17 cellular contexts compared by ENCODE assay signal in the genomic region with DNA sequence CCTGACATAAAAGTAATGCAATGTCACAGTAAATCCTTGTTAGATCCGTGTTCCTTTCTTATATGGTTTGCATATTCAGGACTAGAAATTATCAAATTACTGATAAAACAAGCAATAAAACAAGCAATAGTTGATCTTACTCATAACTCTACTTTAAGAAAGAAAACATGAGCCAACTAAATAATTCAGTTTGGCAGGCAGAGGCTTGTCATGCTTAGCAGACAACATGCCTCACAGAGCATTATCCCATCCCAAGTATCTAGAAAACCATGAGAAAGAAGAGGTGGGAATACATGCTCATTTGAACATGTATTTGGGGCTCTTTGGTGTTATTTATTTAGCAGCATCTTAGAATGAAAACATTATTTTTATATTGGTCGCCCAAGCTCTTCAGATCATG.
DNase-seq lines count a peak whose midpoint lies in the region; ATAC-seq, FAIRE-seq and TF ChIP-seq lines count a peak whose summit lies in the region.
"Had no signal": no experiment of that assay in that cellular context is flagged by ENCODE, and none has a peak within 500 bp of the region (broad histone marks: within the 10 kb centered on the region; RNA-seq: fewer than 3 reads in every experiment).

No MANE protein-coding gene starts in this region.

- H3K36me3 ChIP-seq in body of pancreas (replicated peaks in 1 of 2; ENCODE audit: insufficient read depth in 1 of 2, low read depth in 2 of 2): no peaks in the 10 kb centered on the region
- no peaks in the 10 kb centered on the region for H3K36me3 ChIP-seq in keratinocyte (ENCODE audit: control insufficient read depth in 2 of 2, extremely low read depth in 1 of 2, insufficient read depth in 2 of 2, low read length in 2 of 2)
- H3K36me3 ChIP-seq in subcutaneous abdominal adipose tissue (ENCODE audit: control insufficient read depth in 5 of 5, insufficient read depth in 5 of 5, low read length in 5 of 5): no peaks in the 10 kb centered on the region

- intact Hi-C loops in body of pancreas (cut with DNase I): no loop called here

- DNase-seq in NCI-H1105 treated with DMSO at 0.1 percent for 48 hours (lab: John Stamatoyannopoulos, UW) (peak; percentile 44), NCI-H1105 (lab: John Stamatoyannopoulos, UW) (no peak), body of pancreas (no peak), keratinocyte (ENCODE audit: low read depth, low spot score) (no peak), T-helper 17 cell (no peak)
- no peak for DNase-seq in activated CD4-positive, alpha-beta T cell treated with anti-CD3 and anti-CD28 coated beads, Interleukin-2, amount 50 U/mL, for 48 hours
- DNase-seq: CD8-positive, alpha-beta T cell; COR-L47; DND-41; GDM1; H7 had no signal

- 43 to 51% methylated on average over 2 of the region's 2 CpGs for WGBS in body of pancreas, 2 donors

- peak overlapping the region; percentile 41 for H3K4me2 ChIP-seq in keratinocyte (ENCODE audit: control insufficient read depth, extremely low read depth, insufficient read depth, low read depth, low read length)
- H3K4me2 ChIP-seq: GM23338 had no signal

- dilution Hi-C loops in keratinocyte (cut with MboI; ENCODE audit: extremely low pct_ligation_motif_present, low sequenced_read_pairs): no loop called here

- H3K4me3 ChIP-seq in body of pancreas (no peak overlapping the region), keratinocyte (ENCODE audit: control insufficient read depth in 2 of 3, extremely low read depth in 1 of 3, insufficient read depth in 2 of 3, low read depth in 1 of 3, low read length in 3 of 3) (no peak overlapping the region), subcutaneous abdominal adipose tissue (ENCODE audit: low read depth in 1 of 5, low read length in 5 of 5) (no peak overlapping the region)
- H3K4me3 ChIP-seq: GM23338 had no signal

- H3K4me1 Mint-ChIP-seq in T-helper 17 cell: no peaks in the 10 kb centered on the region
- H3K4me1 Mint-ChIP-seq: CD14-positive monocyte had no signal

- ATAC-seq in body of pancreas (no peak), T-helper 17 cell (no peak), HG03460 (IDR thresholded peaks at IDR 0.05; ENCODE audit: unreplicated experiment) (no peak)
- ATAC-seq: CD8-positive, alpha-beta T cell; GM23338 had no signal

- H3K27me3 ChIP-seq in body of pancreas: no peaks in the 10 kb centered on the region
- no peaks in the 10 kb centered on the region for H3K27me3 ChIP-seq in keratinocyte (ENCODE audit: control insufficient read depth, extremely low read depth, insufficient read depth, low read length)
- no peaks in the 10 kb centered on the region for H3K27me3 ChIP-seq in subcutaneous abdominal adipose tissue (ENCODE audit: control insufficient read depth in 5 of 5, insufficient read depth in 4 of 5, low read length in 5 of 5)

- H3K27me3 Mint-ChIP-seq in T-helper 17 cell: no peaks in the 10 kb centered on the region

- H3K9me3 ChIP-seq in body of pancreas (no peaks in the 10 kb centered on the region), keratinocyte (ENCODE audit: control insufficient read depth, low read depth, low read length) (no peaks in the 10 kb centered on the region), subcutaneous abdominal adipose tissue (ENCODE audit: control insufficient read depth in 5 of 5, low read length in 5 of 5) (no peaks in the 10 kb centered on the region), T-helper 17 cell (ENCODE audit: control insufficient read depth, low read length, poor library complexity, severe bottlenecking) (no peaks in the 10 kb centered on the region)

- peak; percentile 58 for FAIRE-seq in keratinocyte (lab: Jason Lieb, UNC)
- FAIRE-seq: GM12892 had no signal

- H3K9me1 ChIP-seq in keratinocyte (ENCODE audit: control insufficient read depth, extremely low read depth, insufficient read depth, low read length): no peaks in the 10 kb centered on the region

- H3K4me1 ChIP-seq in body of pancreas (peaks cover 44% of the 10 kb centered on the region), keratinocyte (ENCODE audit: control insufficient read depth, extremely low read depth, insufficient read depth, low read length) (peaks cover 37% of the 10 kb centered on the region), subcutaneous abdominal adipose tissue (ENCODE audit: control insufficient read depth in 5 of 5, insufficient read depth in 5 of 5, low read length in 5 of 5) (peaks cover 0 to 42% (median 12%) of the 10 kb centered on the region in 5 donors)

- no peak for TF ChIP-seq POLR2A in body of pancreas (IDR thresholded peaks at IDR 0.05)

- TF ChIP-seq CTCF in body of pancreas (IDR thresholded peaks at IDR 0.05): no peak
- no peak for TF ChIP-seq CTCF in keratinocyte (optimal IDR thresholded peaks at IDR 0.05 in 1 of 3, IDR thresholded peaks at IDR 0.05 in 1 of 3, conservative IDR thresholded peaks at IDR 0.05 in 1 of 3; ENCODE audit: extremely low read depth in 1 of 3, insufficient read depth in 2 of 3, low read length in 3 of 3)

- H3K4me3 Mint-ChIP-seq in T-helper 17 cell: no peak overlapping the region
- H3K4me3 Mint-ChIP-seq: CD14-positive monocyte; CD8-positive, alpha-beta T cell; GM23338 had no signal

- no peak overlapping the region for H3K27ac Mint-ChIP-seq in T-helper 17 cell
- H3K27ac Mint-ChIP-seq: CD14-positive monocyte; CD8-positive, alpha-beta T cell; GM23338 had no signal

- no peaks in the 10 kb centered on the region for H4K20me1 ChIP-seq in keratinocyte (ENCODE audit: control insufficient read depth, extremely low read depth, insufficient read depth, low read length)

- H3K36me3 Mint-ChIP-seq in T-helper 17 cell (ENCODE audit: low read depth): no peaks in the 10 kb centered on the region
- H3K36me3 Mint-ChIP-seq: CD14-positive monocyte; CD8-positive, alpha-beta T cell had no signal

- H2AFZ ChIP-seq in keratinocyte (ENCODE audit: control insufficient read depth, low read length): no peak overlapping the region
- H2AFZ ChIP-seq: GM23338 had no signal

- H3K79me2 ChIP-seq in keratinocyte (ENCODE audit: control insufficient read depth, insufficient read depth, low read length): no peaks in the 10 kb centered on the region

- H3K27ac ChIP-seq in body of pancreas: peak overlapping the region in 3 of 4 donors; percentile 30 to 70 (median 51)
- H3K27ac ChIP-seq in keratinocyte (ENCODE audit: control insufficient read depth, insufficient read depth, low read length): no peak overlapping the region
- H3K27ac ChIP-seq in subcutaneous abdominal adipose tissue (ENCODE audit: low read depth, low read length): peak overlapping the region; percentile 20
- H3K27ac ChIP-seq: 22Rv1 had no signal

- H3K9ac ChIP-seq in keratinocyte (ENCODE audit: control insufficient read depth, extremely low read depth, insufficient read depth, low read length) (no peak overlapping the region), subcutaneous abdominal adipose tissue (ENCODE audit: low read length in 5 of 5) (no peak overlapping the region)
